15 cellular contexts compared by ENCODE assay signal in genomic region chr2:8609357-8609804, GRCh38.
DNase-seq lines count a peak whose midpoint lies in the region; ATAC-seq and TF ChIP-seq lines count a peak whose summit lies in the region.
"Had no signal": no experiment of that assay in that cellular context is flagged by ENCODE, and none has a peak within 500 bp of the region (broad histone marks: within the 10 kb centered on the region; RNA-seq: fewer than 3 reads in every experiment).

No MANE protein-coding gene starts in this region.

- CTCF ChIA-PET in activated CD8-positive, alpha-beta memory T cell treated with anti-CD3 and anti-CD28 coated beads, Interleukin-2, amount 10 ng/mL, durations not matched to agents 7 days and 5 days (lab: Charles Lee): interaction anchor here (1.2 kb wide), 1 partner anchor 14 kb away, joined by 3 read pairs; no protein-coding TSS in a partner anchor

- H3K27ac ChIP-seq in smooth muscle cell (ENCODE audit: low read depth): no peak overlapping the region
- H3K27ac ChIP-seq: coronary artery had no signal

- H3K4me3 Mint-ChIP-seq in activated naive CD8-positive, alpha-beta T cell treated with anti-CD3 and anti-CD28 coated beads, Interleukin-2, amount 10 ng/mL, durations not matched to agents 7 days and 5 days: no peak overlapping the region
- no peak overlapping the region for H3K4me3 Mint-ChIP-seq in activated naive CD8-positive, alpha-beta T cell treated with anti-CD3 and anti-CD28 coated beads for 36 hours
- no peak overlapping the region for H3K4me3 Mint-ChIP-seq in activated T-helper 2 cell treated with anti-CD3 and anti-CD28 coated beads, Interferon-gamma antibody, Interleukin-2, Interleukin-4, amounts not matched to agents 10 μg/mL and 5 μg/mL and 100 μg/mL, durations not matched to agents 14 hours and 24 hours and 36 hours (ENCODE audit: low read depth)
- no peak overlapping the region for H3K4me3 Mint-ChIP-seq in activated CD8-positive, alpha-beta memory T cell treated with anti-CD3 and anti-CD28 coated beads, Interleukin-2, amount 10 ng/mL, durations not matched to agents 7 days and 5 days
- H3K4me3 Mint-ChIP-seq in glutamatergic neuron (ENCODE audit: unreplicated experiment): no peak overlapping the region
- H3K4me3 Mint-ChIP-seq: activated CD4-positive, alpha-beta T cell treated with anti-CD3 and anti-CD28 coated beads, Interleukin-2, amount 10 ng/mL, durations not matched to agents 7 days and 5 days; activated naive CD4-positive, alpha-beta T cell treated with anti-CD3 and anti-CD28 coated beads, Interleukin-2, amount 10 ng/mL, durations not matched to agents 7 days and 5 days had no signal

- H3K36me3 Mint-ChIP-seq in activated naive CD8-positive, alpha-beta T cell treated with anti-CD3 and anti-CD28 coated beads, Interleukin-2, amount 10 ng/mL, durations not matched to agents 7 days and 5 days: no peaks in the 10 kb centered on the region
- no peaks in the 10 kb centered on the region for H3K36me3 Mint-ChIP-seq in activated naive CD8-positive, alpha-beta T cell treated with anti-CD3 and anti-CD28 coated beads for 36 hours
- H3K36me3 Mint-ChIP-seq in activated T-helper 2 cell treated with anti-CD3 and anti-CD28 coated beads, Interferon-gamma antibody, Interleukin-2, Interleukin-4, amounts not matched to agents 10 μg/mL and 5 μg/mL and 100 μg/mL, durations not matched to agents 14 hours and 24 hours and 36 hours (ENCODE audit: low read depth): peaks cover 15% of the 10 kb centered on the region
- H3K36me3 Mint-ChIP-seq in activated CD8-positive, alpha-beta memory T cell treated with anti-CD3 and anti-CD28 coated beads, Interleukin-2, amount 10 ng/mL, durations not matched to agents 7 days and 5 days: peaks cover 12% of the 10 kb centered on the region
- H3K36me3 Mint-ChIP-seq in glutamatergic neuron (ENCODE audit: unreplicated experiment): peaks cover 6% of the 10 kb centered on the region
- H3K36me3 Mint-ChIP-seq: activated naive CD4-positive, alpha-beta T cell treated with anti-CD3 and anti-CD28 coated beads, Interleukin-2, amount 10 ng/mL, durations not matched to agents 7 days and 5 days had no signal

- ATAC-seq in activated naive CD8-positive, alpha-beta T cell treated with anti-CD3 and anti-CD28 coated beads, Interleukin-2, amount 10 ng/mL, durations not matched to agents 7 days and 5 days (ENCODE audit: low read depth): no peak
- ATAC-seq in left colon: peak; percentile 70
- no peak for ATAC-seq in activated CD8-positive, alpha-beta memory T cell treated with anti-CD3 and anti-CD28 coated beads, Interleukin-2, amount 10 ng/mL, durations not matched to agents 7 days and 5 days

- H3F3A ChIP-seq in smooth muscle cell (ENCODE audit: low read depth): peaks cover 18% of the 10 kb centered on the region

- no peak overlapping the region for H3K9ac ChIP-seq in smooth muscle cell (ENCODE audit: low read depth)

- WGBS in smooth muscle cell (ENCODE audit: low lambda C conversion rate): 20% methylated on average over 5 of the region's 5 CpGs

- H3K4me1 ChIP-seq in smooth muscle cell (ENCODE audit: low read depth): peaks cover 10% of the 10 kb centered on the region
- H3K4me1 ChIP-seq: HAP-1 had no signal

- peaks cover 27% of the 10 kb centered on the region for H3K4me1 Mint-ChIP-seq in activated naive CD8-positive, alpha-beta T cell treated with anti-CD3 and anti-CD28 coated beads, Interleukin-2, amount 10 ng/mL, durations not matched to agents 7 days and 5 days
- peaks cover 13% of the 10 kb centered on the region for H3K4me1 Mint-ChIP-seq in activated naive CD8-positive, alpha-beta T cell treated with anti-CD3 and anti-CD28 coated beads for 36 hours
- H3K4me1 Mint-ChIP-seq in activated T-helper 2 cell treated with anti-CD3 and anti-CD28 coated beads, Interferon-gamma antibody, Interleukin-2, Interleukin-4, amounts not matched to agents 10 μg/mL and 5 μg/mL and 100 μg/mL, durations not matched to agents 14 hours and 24 hours and 36 hours (ENCODE audit: low read depth): peaks cover 52% of the 10 kb centered on the region
- H3K4me1 Mint-ChIP-seq in activated CD8-positive, alpha-beta memory T cell treated with anti-CD3 and anti-CD28 coated beads, Interleukin-2, amount 10 ng/mL, durations not matched to agents 7 days and 5 days: peaks cover 39% of the 10 kb centered on the region
- H3K4me1 Mint-ChIP-seq in glutamatergic neuron (ENCODE audit: low read depth, unreplicated experiment): no peaks in the 10 kb centered on the region

- H3K79me2 ChIP-seq in smooth muscle cell (ENCODE audit: low read depth): no peaks in the 10 kb centered on the region

- no peaks in the 10 kb centered on the region for H4K20me1 ChIP-seq in smooth muscle cell (ENCODE audit: low read depth)

- no peaks in the 10 kb centered on the region for H3K36me3 ChIP-seq in smooth muscle cell (ENCODE audit: low read depth)
- H3K36me3 ChIP-seq: HAP-1 had no signal

- no peaks in the 10 kb centered on the region for H3K9me3 ChIP-seq in smooth muscle cell (replicated peaks; ENCODE audit: low read depth)
- H3K9me3 ChIP-seq: HAP-1 had no signal

- H3K27me3 Mint-ChIP-seq in activated naive CD8-positive, alpha-beta T cell treated with anti-CD3 and anti-CD28 coated beads, Interleukin-2, amount 10 ng/mL, durations not matched to agents 7 days and 5 days: peaks cover 3% of the 10 kb centered on the region
- no peaks in the 10 kb centered on the region for H3K27me3 Mint-ChIP-seq in activated naive CD8-positive, alpha-beta T cell treated with anti-CD3 and anti-CD28 coated beads for 36 hours
- peaks cover 9% of the 10 kb centered on the region for H3K27me3 Mint-ChIP-seq in activated T-helper 2 cell treated with anti-CD3 and anti-CD28 coated beads, Interferon-gamma antibody, Interleukin-2, Interleukin-4, amounts not matched to agents 10 μg/mL and 5 μg/mL and 100 μg/mL, durations not matched to agents 14 hours and 24 hours and 36 hours (ENCODE audit: low read depth)
- peaks cover 13% of the 10 kb centered on the region for H3K27me3 Mint-ChIP-seq in activated CD8-positive, alpha-beta memory T cell treated with anti-CD3 and anti-CD28 coated beads, Interleukin-2, amount 10 ng/mL, durations not matched to agents 7 days and 5 days
- H3K27me3 Mint-ChIP-seq in glutamatergic neuron (ENCODE audit: unreplicated experiment): peaks cover 2% of the 10 kb centered on the region
- H3K27me3 Mint-ChIP-seq: activated CD4-positive, alpha-beta T cell treated with anti-CD3 and anti-CD28 coated beads, Interleukin-2, amount 10 ng/mL, durations not matched to agents 7 days and 5 days had no signal

- POLR2A ChIA-PET in activated naive CD8-positive, alpha-beta T cell treated with anti-CD3 and anti-CD28 coated beads, Interleukin-2, amount 10 ng/mL, durations not matched to agents 7 days and 5 days (lab: Charles Lee): interaction anchor here (2.9 kb wide), 1 partner anchor 72 kb away, joined by 9 read pairs; the partner anchor contains the start of gene ID2

- no peak for DNase-seq in activated naive CD8-positive, alpha-beta T cell treated with anti-CD3 and anti-CD28 coated beads, Interleukin-2, amount 10 ng/mL, durations not matched to agents 7 days and 5 days
- DNase-seq in activated naive CD8-positive, alpha-beta T cell treated with anti-CD3 and anti-CD28 coated beads for 36 hours: no peak
- no peak for DNase-seq in activated T-helper 2 cell treated with anti-CD3 and anti-CD28 coated beads, Interferon-gamma antibody, Interleukin-2, Interleukin-4, amounts not matched to agents 10 μg/mL and 5 μg/mL and 100 μg/mL, durations not matched to agents 14 hours and 24 hours and 36 hours (ENCODE audit: low spot score)
- DNase-seq in left colon (no peak), smooth muscle cell (lab: John Stamatoyannopoulos, UW; ENCODE audit: unreplicated experiment) (no peak), DMS53 treated with DMSO at 0.1 percent for 48 hours (lab: John Stamatoyannopoulos, UW; ENCODE audit: unreplicated experiment) (no peak), glutamatergic neuron (no peak)
- DNase-seq in activated CD8-positive, alpha-beta memory T cell treated with anti-CD3 and anti-CD28 coated beads, Interleukin-2, amount 10 ng/mL, durations not matched to agents 7 days and 5 days: no peak
- DNase-seq: activated CD4-positive, alpha-beta T cell treated with anti-CD3 and anti-CD28 coated beads, Interleukin-2, amount 10 ng/mL, durations not matched to agents 7 days and 5 days; activated naive CD4-positive, alpha-beta T cell treated with anti-CD3 and anti-CD28 coated beads, Interleukin-2, amount 10 ng/mL, durations not matched to agents 7 days and 5 days; DMS79; NCI-H1105 treated with DMSO at 0.1 percent for 48 hours; NCI-H446 had no signal

- no peak overlapping the region for H3K4me3 ChIP-seq in smooth muscle cell
- H3K4me3 ChIP-seq: coronary artery, HAP-1 had no signal

- TF ChIP-seq CTCF in smooth muscle cell (IDR thresholded peaks at IDR 0.05; ENCODE audit: borderline replicate concordance, insufficient read depth, poor library complexity, severe bottlenecking): no peak
- no peak for TF ChIP-seq CTCF in glutamatergic neuron (IDR thresholded peaks at IDR 0.05; ENCODE audit: partially characterized antibody, unreplicated experiment)

- intact Hi-C loops in activated T-helper 2 cell treated with anti-CD3 and anti-CD28 coated beads, Interferon-gamma antibody, Interleukin-2, Interleukin-4, amounts not matched to agents 10 μg/mL and 5 μg/mL and 100 μg/mL, durations not matched to agents 14 hours and 24 hours and 36 hours (cut with micrococcal nuclease): loop anchor here (2.0 to 10.0 kb wide), 10 partner anchors 48 to 1172 kb away; no protein-coding TSS in a partner anchor
- intact Hi-C loops in left colon (cut with DNase I, micrococcal nuclease): no loop called here

- H3K27me3 ChIP-seq in smooth muscle cell (ENCODE audit: low read depth): no peaks in the 10 kb centered on the region

- peak overlapping the region; percentile 62 for H3K4me2 ChIP-seq in smooth muscle cell

- H3K9me3 Mint-ChIP-seq in activated naive CD8-positive, alpha-beta T cell treated with anti-CD3 and anti-CD28 coated beads, Interleukin-2, amount 10 ng/mL, durations not matched to agents 7 days and 5 days: peaks cover 8% of the 10 kb centered on the region
- H3K9me3 Mint-ChIP-seq in activated naive CD8-positive, alpha-beta T cell treated with anti-CD3 and anti-CD28 coated beads for 36 hours: peaks cover 9% of the 10 kb centered on the region
- H3K9me3 Mint-ChIP-seq in activated T-helper 2 cell treated with anti-CD3 and anti-CD28 coated beads, Interferon-gamma antibody, Interleukin-2, Interleukin-4, amounts not matched to agents 10 μg/mL and 5 μg/mL and 100 μg/mL, durations not matched to agents 14 hours and 24 hours and 36 hours: peaks cover 22% of the 10 kb centered on the region
- peaks cover 9% of the 10 kb centered on the region for H3K9me3 Mint-ChIP-seq in activated CD8-positive, alpha-beta memory T cell treated with anti-CD3 and anti-CD28 coated beads, Interleukin-2, amount 10 ng/mL, durations not matched to agents 7 days and 5 days (ENCODE audit: low read depth)
- H3K9me3 Mint-ChIP-seq in glutamatergic neuron (ENCODE audit: unreplicated experiment): peaks cover 2% of the 10 kb centered on the region

- no peak overlapping the region for H2AFZ ChIP-seq in smooth muscle cell (ENCODE audit: low read depth)

- peak overlapping the region; percentile 52 for H3K27ac Mint-ChIP-seq in activated naive CD8-positive, alpha-beta T cell treated with anti-CD3 and anti-CD28 coated beads, Interleukin-2, amount 10 ng/mL, durations not matched to agents 7 days and 5 days
- no peak overlapping the region for H3K27ac Mint-ChIP-seq in activated naive CD8-positive, alpha-beta T cell treated with anti-CD3 and anti-CD28 coated beads for 36 hours
- peak overlapping the region; percentile 91 for H3K27ac Mint-ChIP-seq in activated T-helper 2 cell treated with anti-CD3 and anti-CD28 coated beads, Interferon-gamma antibody, Interleukin-2, Interleukin-4, amounts not matched to agents 10 μg/mL and 5 μg/mL and 100 μg/mL, durations not matched to agents 14 hours and 24 hours and 36 hours
- H3K27ac Mint-ChIP-seq in activated CD8-positive, alpha-beta memory T cell treated with anti-CD3 and anti-CD28 coated beads, Interleukin-2, amount 10 ng/mL, durations not matched to agents 7 days and 5 days: no peak overlapping the region
- H3K27ac Mint-ChIP-seq in glutamatergic neuron (ENCODE audit: unreplicated experiment): no peak overlapping the region
- H3K27ac Mint-ChIP-seq: activated CD4-positive, alpha-beta T cell treated with anti-CD3 and anti-CD28 coated beads, Interleukin-2, amount 10 ng/mL, durations not matched to agents 7 days and 5 days had no signal

Comparison
In these comparisons a context has a peak if more than half of its experiments do, and no peak if none do; other contexts are left out.
1. H3K27ac Mint-ChIP-seq: peak in activated naive CD8-positive, alpha-beta T cell treated with anti-CD3 and anti-CD28 coated beads, Interleukin-2, amount 10 ng/mL, durations not matched to agents 7 days and 5 days (single experiment) and activated T-helper 2 cell treated with anti-CD3 and anti-CD28 coated beads, Interferon-gamma antibody, Interleukin-2, Interleukin-4, amounts not matched to agents 10 μg/mL and 5 μg/mL and 100 μg/mL, durations not matched to agents 14 hours and 24 hours and 36 hours (single experiment); none in activated naive CD8-positive, alpha-beta T cell treated with anti-CD3 and anti-CD28 coated beads for 36 hours (single experiment), activated CD8-positive, alpha-beta memory T cell treated with anti-CD3 and anti-CD28 coated beads, Interleukin-2, amount 10 ng/mL, durations not matched to agents 7 days and 5 days (single experiment) and glutamatergic neuron (single experiment).